1 cellular context compared by ENCODE assay signal in the genomic region with DNA sequence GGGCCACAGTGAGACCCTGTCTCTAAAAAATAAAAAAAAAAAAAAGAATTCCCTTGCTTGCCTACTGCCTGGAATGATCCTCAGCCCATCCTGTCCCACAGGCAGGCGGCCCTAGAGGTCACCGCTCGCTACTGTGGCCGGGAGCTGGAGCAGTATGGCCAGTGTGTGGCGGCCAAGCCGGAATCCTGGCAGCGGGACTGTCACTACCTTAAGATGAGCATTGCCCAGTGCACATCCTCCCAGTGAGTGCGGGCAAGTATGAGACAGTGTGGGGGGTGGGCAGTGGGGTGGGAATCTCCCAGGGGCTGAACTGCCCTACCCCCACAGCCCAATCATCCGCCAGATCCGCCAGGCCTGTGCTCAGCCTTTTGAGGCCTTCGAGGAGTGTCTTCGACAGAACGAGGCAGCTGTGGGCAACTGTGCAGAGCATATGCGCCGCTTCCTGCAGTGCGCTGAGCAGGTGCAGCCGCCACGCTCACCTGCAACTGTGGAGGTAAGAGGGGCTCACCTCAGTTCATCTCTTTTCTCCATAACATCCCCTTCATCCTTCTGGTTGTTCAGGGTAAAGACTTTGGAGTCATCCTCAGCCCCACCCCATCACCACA.
TF ChIP-seq lines count a peak whose summit lies in the region.

No MANE protein-coding gene starts in this region.

TF ChIP-seq in GM23338, 12 proteins besides CTCF, POLR2A, EP300 and RAD21 (continued from another document):
- TF ChIP-seq, protein P1, sequence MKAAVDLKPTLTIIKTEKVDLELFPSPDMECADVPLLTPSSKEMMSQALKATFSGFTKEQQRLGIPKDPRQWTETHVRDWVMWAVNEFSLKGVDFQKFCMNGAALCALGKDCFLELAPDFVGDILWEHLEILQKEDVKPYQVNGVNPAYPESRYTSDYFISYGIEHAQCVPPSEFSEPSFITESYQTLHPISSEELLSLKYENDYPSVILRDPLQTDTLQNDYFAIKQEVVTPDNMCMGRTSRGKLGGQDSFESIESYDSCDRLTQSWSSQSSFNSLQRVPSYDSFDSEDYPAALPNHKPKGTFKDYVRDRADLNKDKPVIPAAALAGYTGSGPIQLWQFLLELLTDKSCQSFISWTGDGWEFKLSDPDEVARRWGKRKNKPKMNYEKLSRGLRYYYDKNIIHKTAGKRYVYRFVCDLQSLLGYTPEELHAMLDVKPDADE (IDR thresholded peaks at IDR 0.05) = no peak
- TF ChIP-seq CREB1 (CRISPR knock-in tag; IDR thresholded peaks at IDR 0.05; ENCODE audit: low read depth) (no peak), NANOG (IDR thresholded peaks at IDR 0.05; ENCODE audit: borderline replicate concordance) (no peak), STAT1 (IDR thresholded peaks at IDR 0.05; ENCODE audit: unreplicated experiment) (no peak)
